In the genomic region with DNA sequence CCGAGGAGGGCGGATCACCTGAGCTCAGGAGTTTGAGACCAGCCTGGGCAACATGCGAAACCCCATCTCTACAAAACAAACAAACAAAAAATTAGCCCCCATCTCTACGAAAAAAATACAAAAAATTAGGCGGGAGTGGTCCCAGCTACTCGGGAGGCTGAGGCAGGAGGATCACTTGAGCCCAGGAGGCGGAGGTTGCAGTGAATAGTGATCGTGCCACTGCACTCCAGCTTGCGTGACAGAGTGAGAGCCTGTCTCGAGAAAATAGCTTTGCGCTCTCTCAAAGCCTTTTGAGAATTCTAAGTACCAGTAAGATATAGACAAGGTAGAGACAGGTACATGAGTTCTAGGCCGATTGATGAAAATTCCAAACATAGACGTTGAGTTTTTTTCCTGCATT, we compare ENCODE assay signal across 1 cellular context.
TF ChIP-seq lines count a peak whose summit lies in the region.

No MANE protein-coding gene starts in this region.

TF ChIP-seq in WTC11, 78 proteins besides CTCF, POLR2A, EP300 and RAD21 (continued from another document):
- TF ChIP-seq, protein P1, sequence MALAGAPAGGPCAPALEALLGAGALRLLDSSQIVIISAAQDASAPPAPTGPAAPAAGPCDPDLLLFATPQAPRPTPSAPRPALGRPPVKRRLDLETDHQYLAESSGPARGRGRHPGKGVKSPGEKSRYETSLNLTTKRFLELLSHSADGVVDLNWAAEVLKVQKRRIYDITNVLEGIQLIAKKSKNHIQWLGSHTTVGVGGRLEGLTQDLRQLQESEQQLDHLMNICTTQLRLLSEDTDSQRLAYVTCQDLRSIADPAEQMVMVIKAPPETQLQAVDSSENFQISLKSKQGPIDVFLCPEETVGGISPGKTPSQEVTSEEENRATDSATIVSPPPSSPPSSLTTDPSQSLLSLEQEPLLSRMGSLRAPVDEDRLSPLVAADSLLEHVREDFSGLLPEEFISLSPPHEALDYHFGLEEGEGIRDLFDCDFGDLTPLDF (CRISPR knock-in tag; IDR thresholded peaks at IDR 0.05), result no peak
- no peak for TF ChIP-seq EMX1 (CRISPR knock-in tag; IDR thresholded peaks at IDR 0.05)
- TF ChIP-seq ZNF317 (CRISPR knock-in tag; IDR thresholded peaks at IDR 0.05; ENCODE audit: borderline replicate concordance, low read depth), result no peak
- TF ChIP-seq, protein P2, sequence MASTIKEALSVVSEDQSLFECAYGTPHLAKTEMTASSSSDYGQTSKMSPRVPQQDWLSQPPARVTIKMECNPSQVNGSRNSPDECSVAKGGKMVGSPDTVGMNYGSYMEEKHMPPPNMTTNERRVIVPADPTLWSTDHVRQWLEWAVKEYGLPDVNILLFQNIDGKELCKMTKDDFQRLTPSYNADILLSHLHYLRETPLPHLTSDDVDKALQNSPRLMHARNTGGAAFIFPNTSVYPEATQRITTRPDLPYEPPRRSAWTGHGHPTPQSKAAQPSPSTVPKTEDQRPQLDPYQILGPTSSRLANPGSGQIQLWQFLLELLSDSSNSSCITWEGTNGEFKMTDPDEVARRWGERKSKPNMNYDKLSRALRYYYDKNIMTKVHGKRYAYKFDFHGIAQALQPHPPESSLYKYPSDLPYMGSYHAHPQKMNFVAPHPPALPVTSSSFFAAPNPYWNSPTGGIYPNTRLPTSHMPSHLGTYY (CRISPR knock-in tag; IDR thresholded peaks at IDR 0.05), result no peak
- no peak for TF ChIP-seq ZNF263 (CRISPR knock-in tag; IDR thresholded peaks at IDR 0.05; ENCODE audit: low read depth)
- TF ChIP-seq, protein P3, sequence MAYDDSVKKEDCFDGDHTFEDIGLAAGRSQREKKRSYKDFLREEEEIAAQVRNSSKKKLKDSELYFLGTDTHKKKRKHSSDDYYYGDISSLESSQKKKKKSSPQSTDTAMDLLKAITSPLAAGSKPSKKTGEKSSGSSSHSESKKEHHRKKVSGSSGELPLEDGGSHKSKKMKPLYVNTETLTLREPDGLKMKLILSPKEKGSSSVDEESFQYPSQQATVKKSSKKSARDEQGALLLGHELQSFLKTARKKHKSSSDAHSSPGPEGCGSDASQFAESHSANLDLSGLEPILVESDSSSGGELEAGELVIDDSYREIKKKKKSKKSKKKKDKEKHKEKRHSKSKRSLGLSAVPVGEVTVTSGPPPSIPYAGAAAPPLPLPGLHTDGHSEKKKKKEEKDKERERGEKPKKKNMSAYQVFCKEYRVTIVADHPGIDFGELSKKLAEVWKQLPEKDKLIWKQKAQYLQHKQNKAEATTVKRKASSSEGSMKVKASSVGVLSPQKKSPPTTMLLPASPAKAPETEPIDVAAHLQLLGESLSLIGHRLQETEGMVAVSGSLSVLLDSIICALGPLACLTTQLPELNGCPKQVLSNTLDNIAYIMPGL (CRISPR knock-in tag; IDR thresholded peaks at IDR 0.05), result no peak
- TF ChIP-seq, protein P4, sequence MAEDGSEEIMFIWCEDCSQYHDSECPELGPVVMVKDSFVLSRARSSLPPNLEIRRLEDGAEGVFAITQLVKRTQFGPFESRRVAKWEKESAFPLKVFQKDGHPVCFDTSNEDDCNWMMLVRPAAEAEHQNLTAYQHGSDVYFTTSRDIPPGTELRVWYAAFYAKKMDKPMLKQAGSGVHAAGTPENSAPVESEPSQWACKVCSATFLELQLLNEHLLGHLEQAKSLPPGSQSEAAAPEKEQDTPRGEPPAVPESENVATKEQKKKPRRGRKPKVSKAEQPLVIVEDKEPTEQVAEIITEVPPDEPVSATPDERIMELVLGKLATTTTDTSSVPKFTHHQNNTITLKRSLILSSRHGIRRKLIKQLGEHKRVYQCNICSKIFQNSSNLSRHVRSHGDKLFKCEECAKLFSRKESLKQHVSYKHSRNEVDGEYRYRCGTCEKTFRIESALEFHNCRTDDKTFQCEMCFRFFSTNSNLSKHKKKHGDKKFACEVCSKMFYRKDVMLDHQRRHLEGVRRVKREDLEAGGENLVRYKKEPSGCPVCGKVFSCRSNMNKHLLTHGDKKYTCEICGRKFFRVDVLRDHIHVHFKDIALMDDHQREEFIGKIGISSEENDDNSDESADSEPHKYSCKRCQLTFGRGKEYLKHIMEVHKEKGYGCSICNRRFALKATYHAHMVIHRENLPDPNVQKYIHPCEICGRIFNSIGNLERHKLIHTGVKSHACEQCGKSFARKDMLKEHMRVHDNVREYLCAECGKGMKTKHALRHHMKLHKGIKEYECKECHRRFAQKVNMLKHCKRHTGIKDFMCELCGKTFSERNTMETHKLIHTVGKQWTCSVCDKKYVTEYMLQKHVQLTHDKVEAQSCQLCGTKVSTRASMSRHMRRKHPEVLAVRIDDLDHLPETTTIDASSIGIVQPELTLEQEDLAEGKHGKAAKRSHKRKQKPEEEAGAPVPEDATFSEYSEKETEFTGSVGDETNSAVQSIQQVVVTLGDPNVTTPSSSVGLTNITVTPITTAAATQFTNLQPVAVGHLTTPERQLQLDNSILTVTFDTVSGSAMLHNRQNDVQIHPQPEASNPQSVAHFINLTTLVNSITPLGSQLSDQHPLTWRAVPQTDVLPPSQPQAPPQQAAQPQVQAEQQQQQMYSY (CRISPR knock-in tag; IDR thresholded peaks at IDR 0.05), result no peak
- TF ChIP-seq, protein P5, sequence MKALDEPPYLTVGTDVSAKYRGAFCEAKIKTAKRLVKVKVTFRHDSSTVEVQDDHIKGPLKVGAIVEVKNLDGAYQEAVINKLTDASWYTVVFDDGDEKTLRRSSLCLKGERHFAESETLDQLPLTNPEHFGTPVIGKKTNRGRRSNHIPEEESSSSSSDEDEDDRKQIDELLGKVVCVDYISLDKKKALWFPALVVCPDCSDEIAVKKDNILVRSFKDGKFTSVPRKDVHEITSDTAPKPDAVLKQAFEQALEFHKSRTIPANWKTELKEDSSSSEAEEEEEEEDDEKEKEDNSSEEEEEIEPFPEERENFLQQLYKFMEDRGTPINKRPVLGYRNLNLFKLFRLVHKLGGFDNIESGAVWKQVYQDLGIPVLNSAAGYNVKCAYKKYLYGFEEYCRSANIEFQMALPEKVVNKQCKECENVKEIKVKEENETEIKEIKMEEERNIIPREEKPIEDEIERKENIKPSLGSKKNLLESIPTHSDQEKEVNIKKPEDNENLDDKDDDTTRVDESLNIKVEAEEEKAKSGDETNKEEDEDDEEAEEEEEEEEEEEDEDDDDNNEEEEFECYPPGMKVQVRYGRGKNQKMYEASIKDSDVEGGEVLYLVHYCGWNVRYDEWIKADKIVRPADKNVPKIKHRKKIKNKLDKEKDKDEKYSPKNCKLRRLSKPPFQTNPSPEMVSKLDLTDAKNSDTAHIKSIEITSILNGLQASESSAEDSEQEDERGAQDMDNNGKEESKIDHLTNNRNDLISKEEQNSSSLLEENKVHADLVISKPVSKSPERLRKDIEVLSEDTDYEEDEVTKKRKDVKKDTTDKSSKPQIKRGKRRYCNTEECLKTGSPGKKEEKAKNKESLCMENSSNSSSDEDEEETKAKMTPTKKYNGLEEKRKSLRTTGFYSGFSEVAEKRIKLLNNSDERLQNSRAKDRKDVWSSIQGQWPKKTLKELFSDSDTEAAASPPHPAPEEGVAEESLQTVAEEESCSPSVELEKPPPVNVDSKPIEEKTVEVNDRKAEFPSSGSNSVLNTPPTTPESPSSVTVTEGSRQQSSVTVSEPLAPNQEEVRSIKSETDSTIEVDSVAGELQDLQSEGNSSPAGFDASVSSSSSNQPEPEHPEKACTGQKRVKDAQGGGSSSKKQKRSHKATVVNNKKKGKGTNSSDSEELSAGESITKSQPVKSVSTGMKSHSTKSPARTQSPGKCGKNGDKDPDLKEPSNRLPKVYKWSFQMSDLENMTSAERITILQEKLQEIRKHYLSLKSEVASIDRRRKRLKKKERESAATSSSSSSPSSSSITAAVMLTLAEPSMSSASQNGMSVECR (CRISPR knock-in tag; IDR thresholded peaks at IDR 0.05; ENCODE audit: borderline replicate concordance), result no peak
- TF ChIP-seq GTF2I (CRISPR knock-in tag; conservative IDR thresholded peaks at IDR 0.05), result no peak
- TF ChIP-seq CREM (CRISPR knock-in tag; IDR thresholded peaks at IDR 0.05), result no peak
